ENCODE assay signal across 29 cellular contexts in the genomic region with DNA sequence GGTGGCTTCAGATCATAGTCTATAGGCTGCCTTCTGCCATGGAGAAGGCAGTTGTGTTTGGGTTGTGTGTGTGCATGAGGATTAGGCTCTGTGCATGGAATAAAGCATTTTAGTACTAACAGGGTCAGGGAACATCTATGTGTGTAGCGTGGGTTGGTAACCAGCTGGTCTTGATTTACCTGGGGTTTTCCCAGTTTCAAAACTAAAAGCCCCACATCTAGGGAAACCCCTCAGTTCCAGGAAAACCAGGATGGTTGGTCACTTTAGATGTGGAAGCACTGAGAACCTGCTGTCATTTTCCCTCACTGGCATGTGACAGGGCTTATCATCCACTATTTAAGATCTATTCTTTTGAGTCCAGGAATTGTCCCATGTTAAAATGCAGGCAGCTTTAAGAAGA.
"Had no signal": no experiment of that assay in that cellular context is flagged by ENCODE, and none has a peak within 500 bp of the region (broad histone marks: within the 10 kb centered on the region; RNA-seq: fewer than 3 reads in every experiment).

No MANE protein-coding gene starts in this region.

- H3K4me1 ChIP-seq: adrenal gland, body of pancreas, esophagus muscularis mucosa, parathyroid adenoma, right atrium auricular region, tibial nerve had no signal

- H3K27ac ChIP-seq: adrenal gland, body of pancreas, esophagus muscularis mucosa, hepatocyte, parathyroid adenoma, right atrium auricular region, tibial nerve had no signal

- H3K4me3 ChIP-seq: adrenal gland, body of pancreas, esophagus muscularis mucosa, hepatocyte, mucosa of descending colon, right atrium auricular region, tibial nerve had no signal

- ATAC-seq: activated CD4-positive, alpha-beta T cell treated with anti-CD3 and anti-CD28 coated beads for 36 hours; activated CD8-positive, alpha-beta memory T cell treated with anti-CD3 and anti-CD28 coated beads, Interleukin-2, amount 10 ng/mL, durations not matched to agents 7 days and 5 days; activated CD8-positive, alpha-beta T cell treated with anti-CD3 and anti-CD28 coated beads, Interleukin-2, amount 10 ng/mL, durations not matched to agents 7 days and 5 days; activated T-cell treated with anti-CD3 and anti-CD28 coated beads, Interleukin-2, amount 50 U/mL, for 72 hours; body of pancreas; left cardiac atrium; left ventricle myocardium superior; mucosa of descending colon had no signal

- H3K9me3 ChIP-seq: adrenal gland, body of pancreas, esophagus muscularis mucosa, mucosa of descending colon, right atrium auricular region, tibial nerve had no signal

- DNase-seq: activated B cell treated with CpG ODN at 0.5 μM for 24 hours; activated CD4-positive, alpha-beta T cell treated with anti-CD3 and anti-CD28 coated beads for 36 hours; activated CD8-positive, alpha-beta memory T cell treated with anti-CD3 and anti-CD28 coated beads, Interleukin-2, amount 10 ng/mL, durations not matched to agents 7 days and 5 days; activated CD8-positive, alpha-beta T cell treated with anti-CD3 and anti-CD28 coated beads, Interleukin-2, amount 10 ng/mL, durations not matched to agents 7 days and 5 days; activated effector memory CD4-positive, alpha-beta T cell treated with Interleukin-2 at 50 U/mL for 16 hours; activated naive CD4-positive, alpha-beta T cell treated with anti-CD3 and anti-CD28 coated beads for 36 hours; activated naive CD8-positive, alpha-beta T cell treated with anti-CD3 and anti-CD28 coated beads for 36 hours; activated T-cell treated with anti-CD3 and anti-CD28 coated beads for 4 hours; activated T-cell treated with anti-CD3 and anti-CD28 coated beads, Interleukin-2, amount 50 U/mL, for 72 hours; adrenal gland; aorta; body of pancreas; dermis blood vessel endothelial cell; effector CD4-positive, alpha-beta T cell; foreskin melanocyte; left cardiac atrium; left ventricle myocardium superior; mucosa of descending colon; naive B cell; nucleus accumbens; stimulated activated CD4-positive, alpha-beta T cell treated with anti-CD3 and anti-CD28 coated beads, Interleukin-15, amount 100 ng/mL, for 24 hours; stimulated activated CD4-positive, alpha-beta T cell treated with anti-CD3 and anti-CD28 coated beads, Interleukin-2, amount 100 ng/mL, for 24 hours; stimulated activated naive CD4-positive, alpha-beta T cell; T-helper 2 cell had no signal

- H3K27me3 ChIP-seq: adrenal gland, body of pancreas, esophagus muscularis mucosa, hepatocyte, right atrium auricular region, tibial nerve had no signal

- H3K36me3 ChIP-seq: adrenal gland, esophagus muscularis mucosa, right atrium auricular region, tibial nerve had no signal
